Comparison of ENCODE assay signal across 28 cellular contexts in genomic region chr10:13860886-13861285, GRCh38.
"Had no signal": no experiment of that assay in that cellular context is flagged by ENCODE, and none has a peak within 500 bp of the region (broad histone marks: within the 10 kb centered on the region; RNA-seq: fewer than 3 reads in every experiment).

No MANE protein-coding gene starts in this region.

- H3K4me1 ChIP-seq: lower lobe of right lung, right lobe of liver, suprapubic skin had no signal

- H3K4me1 Mint-ChIP-seq: endodermal cell, immature natural killer cell had no signal

- FAIRE-seq: colon, small intestine had no signal

- H3K27ac Mint-ChIP-seq: dendritic cell treated with granulocyte-macrophage colony-stimulating factor and Interleukin-4, amounts not matched to agents 40 ng/mL and 50 ng/mL, for 4 days; endodermal cell; immature natural killer cell; nephron progenitor cell; stimulated activated naive B cell treated with anti-CD40 and anti-IgM and Interleukin-4, amounts not matched to agents 10 μg/mL and 1 μg/mL and 100 μg/mL, for 72 hours; stimulated activated naive CD8-positive, alpha-beta T cell treated with anti-CD3 and anti-CD28 coated beads, Interleukin-15, Interleukin-2, amounts not matched to agents 100 ng/mL and 50 ng/mL, for 24 hours; type B pancreatic cell had no signal

- H3K27me3 ChIP-seq: esophagus muscularis mucosa, foreskin keratinocyte, ovary, right lobe of liver, suprapubic skin had no signal

- H3K9me3 ChIP-seq: esophagus muscularis mucosa, lower lobe of right lung, ovary, right lobe of liver, suprapubic skin had no signal

- ATAC-seq: foreskin keratinocyte; left colon; lower lobe of right lung; naive thymus-derived CD8-positive, alpha-beta T cell; stimulated activated naive B cell treated with anti-CD40 and anti-IgM and Interleukin-4, amounts not matched to agents 10 μg/mL and 1 μg/mL and 100 μg/mL, for 72 hours had no signal

- H3K36me3 ChIP-seq: esophagus muscularis mucosa, lower lobe of right lung, ovary, right lobe of liver, suprapubic skin had no signal

- H3K36me3 Mint-ChIP-seq: immature natural killer cell; naive thymus-derived CD8-positive, alpha-beta T cell; stimulated activated naive B cell treated with anti-CD40 and anti-IgM and Interleukin-4, amounts not matched to agents 10 μg/mL and 1 μg/mL and 100 μg/mL, for 72 hours had no signal

- H3K4me3 Mint-ChIP-seq: dendritic cell treated with granulocyte-macrophage colony-stimulating factor and Interleukin-4, amounts not matched to agents 40 ng/mL and 50 ng/mL, for 4 days; endodermal cell; immature natural killer cell; naive thymus-derived CD8-positive, alpha-beta T cell; nephron progenitor cell; stimulated activated naive B cell treated with anti-CD40 and anti-IgM and Interleukin-4, amounts not matched to agents 10 μg/mL and 1 μg/mL and 100 μg/mL, for 72 hours; stimulated activated naive CD8-positive, alpha-beta T cell treated with anti-CD3 and anti-CD28 coated beads, Interleukin-15, Interleukin-2, amounts not matched to agents 100 ng/mL and 50 ng/mL, for 24 hours; type B pancreatic cell had no signal

- H3K4me3 ChIP-seq: esophagus muscularis mucosa, lower lobe of right lung, ovary, right lobe of liver, suprapubic skin had no signal

- H3K9me3 Mint-ChIP-seq: dendritic cell treated with granulocyte-macrophage colony-stimulating factor and Interleukin-4, amounts not matched to agents 40 ng/mL and 50 ng/mL, for 4 days; endodermal cell; immature natural killer cell; naive thymus-derived CD8-positive, alpha-beta T cell; nephron progenitor cell; stimulated activated naive B cell treated with anti-CD40 and anti-IgM and Interleukin-4, amounts not matched to agents 10 μg/mL and 1 μg/mL and 100 μg/mL, for 72 hours; stimulated activated naive CD8-positive, alpha-beta T cell treated with anti-CD3 and anti-CD28 coated beads, Interleukin-15, Interleukin-2, amounts not matched to agents 100 ng/mL and 50 ng/mL, for 24 hours; type B pancreatic cell had no signal

- H3K27ac ChIP-seq: foreskin keratinocyte, lower lobe of right lung, ovary, right lobe of liver, suprapubic skin had no signal

- DNase-seq: effector CD8-positive, alpha-beta T cell; endodermal cell; foreskin keratinocyte; glutamatergic neuron; hypothalamus; immature natural killer cell; islet precursor cell; kidney glomerular epithelial cell; left colon; left ventricle myocardium superior; lower lobe of right lung; naive thymus-derived CD8-positive, alpha-beta T cell; nephron progenitor cell; nucleus accumbens; ovary; posterior cingulate gyrus; retina; right lobe of liver; small intestine; stimulated activated CD4-positive, alpha-beta T cell treated with anti-CD3 and anti-CD28 coated beads, Interleukin-15, amount 100 ng/mL, for 24 hours; stimulated activated CD4-positive, alpha-beta T cell treated with anti-CD3 and anti-CD28 coated beads, Interleukin-2, amount 100 ng/mL, for 48 hours; stimulated activated naive B cell treated with anti-CD40 and anti-IgM and Interleukin-4, amounts not matched to agents 10 μg/mL and 1 μg/mL and 100 μg/mL, for 72 hours had no signal
